Comparison of ENCODE assay signal across 14 cellular contexts in genomic region chr10:26445411-26446031, GRCh38. TPM values are rescaled to one million over a fixed set of nuclear protein-coding genes. Genes with fewer than 3 reads are reported as not detected.
DNase-seq lines count a peak whose midpoint lies in the region; ATAC-seq and TF ChIP-seq lines count a peak whose summit lies in the region.
"Had no signal": no experiment of that assay in that cellular context is flagged by ENCODE, and none has a peak within 500 bp of the region (broad histone marks: within the 10 kb centered on the region; RNA-seq: fewer than 3 reads in every experiment).

No MANE protein-coding gene starts in this region.

- H3K9me3 Mint-ChIP-seq in activated CD4-positive, alpha-beta T cell treated with anti-CD3 and anti-CD28 coated beads, Interleukin-2, amount 10 ng/mL, durations not matched to agents 24 days and 14 days: peaks cover 17% of the 10 kb centered on the region
- H3K9me3 Mint-ChIP-seq in stimulated activated memory B cell treated with anti-CD40 and anti-IgM and Interleukin-4, amounts not matched to agents 10 μg/mL and 1 μg/mL and 100 μg/mL, for 72 hours: peaks cover 6% of the 10 kb centered on the region
- H3K9me3 Mint-ChIP-seq in Calu3 (ENCODE audit: low read depth, unreplicated experiment): no peaks in the 10 kb centered on the region

- peak overlapping the region; percentile 12 for H3K27ac ChIP-seq in colonic mucosa
- H3K27ac ChIP-seq: hepatocyte, parathyroid adenoma had no signal

- no peak overlapping the region for H3K4me3 ChIP-seq in colonic mucosa
- H3K4me3 ChIP-seq: hepatocyte had no signal

- peaks cover 58% of the 10 kb centered on the region for H3K36me3 Mint-ChIP-seq in activated CD4-positive, alpha-beta T cell treated with anti-CD3 and anti-CD28 coated beads, Interleukin-2, amount 10 ng/mL, durations not matched to agents 24 days and 14 days (ENCODE audit: low read depth)
- H3K36me3 Mint-ChIP-seq in stimulated activated memory B cell treated with anti-CD40 and anti-IgM and Interleukin-4, amounts not matched to agents 10 μg/mL and 1 μg/mL and 100 μg/mL, for 72 hours: peaks cover 66% of the 10 kb centered on the region
- H3K36me3 Mint-ChIP-seq in Calu3 (ENCODE audit: insufficient read depth, unreplicated experiment): no peaks in the 10 kb centered on the region

- intact Hi-C loops in activated CD4-positive, alpha-beta T cell treated with anti-CD3 and anti-CD28 coated beads, Interleukin-2, amount 10 ng/mL, durations not matched to agents 24 days and 14 days (cut with micrococcal nuclease): loop anchor here (2.0 to 10.0 kb wide), 4 partner anchors 15 to 1889 kb away; partner anchors contain the start of genes ACBD5 and ANKRD26
- intact Hi-C loops in colonic mucosa (cut with DNase I): no loop called here
- intact Hi-C loops in Calu3 (cut with micrococcal nuclease; ENCODE audit: unreplicated experiment): no loop called here

- no peak overlapping the region for H3K9ac ChIP-seq in colonic mucosa (ENCODE audit: low read depth in 2 of 2, low read length in 2 of 2)
- H3K9ac ChIP-seq: parathyroid adenoma had no signal

- no peaks in the 10 kb centered on the region for H3K4me1 ChIP-seq in colonic mucosa
- H3K4me1 ChIP-seq: parathyroid adenoma had no signal

- peak overlapping the region; percentile 37 for H3K4me3 Mint-ChIP-seq in activated CD4-positive, alpha-beta T cell treated with anti-CD3 and anti-CD28 coated beads, Interleukin-2, amount 10 ng/mL, durations not matched to agents 24 days and 14 days
- H3K4me3 Mint-ChIP-seq in stimulated activated memory B cell treated with anti-CD40 and anti-IgM and Interleukin-4, amounts not matched to agents 10 μg/mL and 1 μg/mL and 100 μg/mL, for 72 hours: peak overlapping the region; percentile 30
- no peak overlapping the region for H3K4me3 Mint-ChIP-seq in Calu3 (ENCODE audit: low read depth, unreplicated experiment)

- peak overlapping the region; percentile 65 for H3K27ac Mint-ChIP-seq in activated CD4-positive, alpha-beta T cell treated with anti-CD3 and anti-CD28 coated beads, Interleukin-2, amount 10 ng/mL, durations not matched to agents 24 days and 14 days
- H3K27ac Mint-ChIP-seq in stimulated activated memory B cell treated with anti-CD40 and anti-IgM and Interleukin-4, amounts not matched to agents 10 μg/mL and 1 μg/mL and 100 μg/mL, for 72 hours: peak overlapping the region; percentile 84
- no peak overlapping the region for H3K27ac Mint-ChIP-seq in Calu3 (ENCODE audit: unreplicated experiment)

- no TSS peak for BruUV-seq in Calu3 (replicated peaks; lab: Mats Ljungman, UMichigan)

- CTCF ChIA-PET in Calu3 (lab: Charles Lee): no interaction called here

- H3K36me3 ChIP-seq in colonic mucosa: no peaks in the 10 kb centered on the region

- no peak for DNase-seq in activated CD4-positive, alpha-beta T cell treated with anti-CD3 and anti-CD28 coated beads, Interleukin-2, amount 10 ng/mL, durations not matched to agents 24 days and 14 days
- no peak for DNase-seq in activated CD4-positive, alpha-beta T cell treated with anti-CD3 and anti-CD28 coated beads for 1 hour
- DNase-seq in NAMALWA (ENCODE audit: low spot score): peak; percentile 46
- DNase-seq in colonic mucosa: no peak
- no peak for DNase-seq in cerebellar nuclear complex (lab: John Stamatoyannopoulos, UW)
- no peak for DNase-seq in Calu3
- no peak for DNase-seq in SIG-M5 (lab: John Stamatoyannopoulos, UW)
- DNase-seq: dermis blood vessel endothelial cell; stimulated activated CD4-positive, alpha-beta T cell treated with anti-CD3 and anti-CD28 coated beads, Interleukin-2, amount 100 ng/mL, for 24 hours had no signal

- no peaks in the 10 kb centered on the region for H3K27me3 ChIP-seq in colonic mucosa
- H3K27me3 ChIP-seq: hepatocyte had no signal

- TF ChIP-seq CTCF in colonic mucosa (IDR thresholded peaks at IDR 0.05) (no peak), Calu3 (IDR thresholded peaks at IDR 0.05; ENCODE audit: unreplicated experiment) (no peak)

- no peaks in the 10 kb centered on the region for H3K27me3 Mint-ChIP-seq in activated CD4-positive, alpha-beta T cell treated with anti-CD3 and anti-CD28 coated beads, Interleukin-2, amount 10 ng/mL, durations not matched to agents 24 days and 14 days
- H3K27me3 Mint-ChIP-seq in stimulated activated memory B cell treated with anti-CD40 and anti-IgM and Interleukin-4, amounts not matched to agents 10 μg/mL and 1 μg/mL and 100 μg/mL, for 72 hours: no peaks in the 10 kb centered on the region
- no peaks in the 10 kb centered on the region for H3K27me3 Mint-ChIP-seq in Calu3 (ENCODE audit: unreplicated experiment)

- no peak for ATAC-seq in stimulated activated memory B cell treated with anti-CD40 and anti-IgM and Interleukin-4, amounts not matched to agents 10 μg/mL and 1 μg/mL and 100 μg/mL, for 72 hours

- H3K9me3 ChIP-seq in colonic mucosa: no peaks in the 10 kb centered on the region

- peaks cover 69% of the 10 kb centered on the region for H3K4me1 Mint-ChIP-seq in activated CD4-positive, alpha-beta T cell treated with anti-CD3 and anti-CD28 coated beads, Interleukin-2, amount 10 ng/mL, durations not matched to agents 24 days and 14 days
- peaks cover 83% of the 10 kb centered on the region for H3K4me1 Mint-ChIP-seq in stimulated activated memory B cell treated with anti-CD40 and anti-IgM and Interleukin-4, amounts not matched to agents 10 μg/mL and 1 μg/mL and 100 μg/mL, for 72 hours
- H3K4me1 Mint-ChIP-seq in Calu3 (ENCODE audit: low read depth, unreplicated experiment): no peaks in the 10 kb centered on the region

RNA-seq across cellular contexts. Expression of gene APBB1IP, which starts 7.4 kb away (rescaled TPM):
- total RNA-seq in activated CD4-positive, alpha-beta T cell treated with anti-CD3 and anti-CD28 coated beads, Interleukin-2, amount 10 ng/mL, durations not matched to agents 24 days and 14 days: 40.0 and 41.3 TPM in 2 replicates
- total RNA-seq in colonic mucosa: 1 to 10 TPM; 2.1 to 2.8 TPM
- 1.5 and 1.9 TPM in 2 replicates for total RNA-seq in Calu3 (2022)
- total RNA-seq: A673, NCI-H460 had no signal

Comparison
In these comparisons a context has a peak if more than half of its experiments do, and no peak if none do; other contexts are left out.
1. RNA of gene APBB1IP, which starts 7.4 kb away (total RNA-seq): 40.0 to 41.3 TPM in activated CD4-positive, alpha-beta T cell treated with anti-CD3 and anti-CD28 coated beads, Interleukin-2, amount 10 ng/mL, durations not matched to agents 24 days and 14 days; 2.1 to 2.8 TPM in colonic mucosa and 1.5 to 1.9 TPM in Calu3; every median in the first group is over 10 times any median in the second.